8 cellular contexts compared by ENCODE assay signal in genomic region chr19:10269333-10270179, GRCh38. TPM values are rescaled to one million over a fixed set of nuclear protein-coding genes. Genes with fewer than 3 reads are reported as not detected.
DNase-seq lines count a peak whose midpoint lies in the region; ATAC-seq and TF ChIP-seq lines count a peak whose summit lies in the region.

No MANE protein-coding gene starts in this region.

- TF ChIP-seq CTCF in CD8-positive, alpha-beta T cell (IDR thresholded peaks at IDR 0.05) = peak; percentile 92

- no peaks in the 10 kb centered on the region for H3K36me3 ChIP-seq in CD8-positive, alpha-beta T cell (ENCODE audit: insufficient read depth, low read length)

- H3K27ac ChIP-seq in CD8-positive, alpha-beta T cell (ENCODE audit: low read depth, low read length) = peak overlapping the region; percentile 75

- H3K9me3 Mint-ChIP-seq in CD8-positive, alpha-beta T cell = no peaks in the 10 kb centered on the region

- peaks cover 1% of the 10 kb centered on the region for H3K36me3 Mint-ChIP-seq in CD8-positive, alpha-beta T cell

- no peaks in the 10 kb centered on the region for H3K27me3 ChIP-seq in CD8-positive, alpha-beta T cell (ENCODE audit: insufficient read depth, low read length)

- H3K4me1 Mint-ChIP-seq in CD8-positive, alpha-beta T cell (ENCODE audit: low read depth) = peaks cover 30% of the 10 kb centered on the region

- CTCF ChIA-PET in CD8-positive, alpha-beta T cell (lab: Charles Lee) = interaction anchor here (0.5 to 19.7 kb wide), 22 partner anchors 10 to 195 kb away, joined by 3 to 671 read pairs (median 4); partner anchors contain the start of genes CDC37, ICAM4, ICAM5 and RAVER1

- peak overlapping the region; percentile 81 for H3K4me3 ChIP-seq in CD8-positive, alpha-beta T cell (ENCODE audit: low read depth, low read length)

- H3K4me3 Mint-ChIP-seq in CD8-positive, alpha-beta T cell = peak overlapping the region; percentile 83

- POLR2A ChIA-PET in CD8-positive, alpha-beta T cell (lab: Charles Lee) = interaction anchor here (1.0 to 3.7 kb wide), 8 partner anchors 10 to 148 kb away, joined by 3 to 33 read pairs (median 12); partner anchors contain the start of genes ICAM5, MRPL4 and TYK2

- H3K27ac Mint-ChIP-seq in CD8-positive, alpha-beta T cell = peak overlapping the region; percentile 84

- no peaks in the 10 kb centered on the region for H3K9me3 ChIP-seq in CD8-positive, alpha-beta T cell (ENCODE audit: low read length)

- ATAC-seq in CD8-positive, alpha-beta T cell = peak; percentile 66
- no peak for ATAC-seq in HG02970 (IDR thresholded peaks at IDR 0.05; ENCODE audit: low FRiP score, unreplicated experiment)

- H3K27me3 Mint-ChIP-seq in CD8-positive, alpha-beta T cell (ENCODE audit: low read depth) = no peaks in the 10 kb centered on the region

- H3K4me1 ChIP-seq in CD8-positive, alpha-beta T cell (ENCODE audit: insufficient read depth, low read length) = peaks cover 26% of the 10 kb centered on the region

- DNase-seq in CD8-positive, alpha-beta T cell = peak; percentile 81 to 93 (median 84)
- DNase-seq in H4 (ENCODE audit: low spot score) (peak; percentile 49), NCI-H2227 treated with DMSO at 0.1 percent for 48 hours (lab: John Stamatoyannopoulos, UW) (peak; percentile 35), cerebellar cortex (ENCODE audit: low spot score) (peak; percentile 60), kidney glomerular epithelial cell (lab: John Stamatoyannopoulos, UW) (peak; percentile 34)
- DNase-seq in activated CD4-positive, alpha-beta T cell treated with anti-CD3 and anti-CD28 coated beads for 1 hour = peak; percentile 79
- DNase-seq in stimulated activated CD4-positive, alpha-beta T cell treated with anti-CD3 and anti-CD28 coated beads, Interleukin-12 subunit alpha, Interleukin-12 subunit beta, amount 100 ng/mL, for 48 hours (ENCODE audit: low read depth in 2 of 3, low spot score in 1 of 3) = peak; percentile 81 to 91 (median 84)

- intact Hi-C loops in CD8-positive, alpha-beta T cell (cut with DNase I, micrococcal nuclease) = loop anchor here (1.0 to 5.0 kb wide), 6 partner anchors 46 to 337 kb away; partner anchors contain the start of genes RAVER1 (in 2 of the 2) and TYK2 (in 2 of the 2)

RNA-seq across cellular contexts. Expression of gene ICAM1, which starts 1.4 kb away (rescaled TPM):
- total RNA-seq in CD8-positive, alpha-beta T cell = 10 to 100 TPM; 15.0 to 17.1 TPM
- 0.06 and 0.12 TPM in 2 replicates for total RNA-seq in H4 (2014; rRNA removed; shearing (Covaris generic))

RNA-seq across cellular contexts. Expression of gene ICAM4, which starts 17.2 kb away (rescaled TPM):
- total RNA-seq in CD8-positive, alpha-beta T cell = under 1 TPM in 1 of 2 experiments, not detected in 1; 0.28 TPM
- total RNA-seq in H4 (2014; rRNA removed; shearing (Covaris generic)) = 0.15 TPM in 1 of 2 replicates, not detected in the other

RNA-seq across cellular contexts. Expression of gene MRPL4, which starts 17.5 kb away (rescaled TPM):
- total RNA-seq in CD8-positive, alpha-beta T cell = 10 to 100 TPM; 39.5 to 46.0 TPM
- total RNA-seq in H4 (2014; rRNA removed; shearing (Covaris generic)) = 54.6 and 59.5 TPM in 2 replicates

RNA-seq across cellular contexts. Expression of gene ICAM5, which starts 20.2 kb away (rescaled TPM):
- not detected for total RNA-seq in CD8-positive, alpha-beta T cell
- 0.87 and 1.5 TPM in 2 replicates for total RNA-seq in H4 (2014; rRNA removed; shearing (Covaris generic))

RNA-seq across cellular contexts. Expression of gene S1PR2, which starts 38.4 kb away (rescaled TPM):
- total RNA-seq in CD8-positive, alpha-beta T cell = 10 to 100 TPM; 13.3 to 14.8 TPM
- total RNA-seq in H4 (2014; rRNA removed; shearing (Covaris generic)) = 1.7 and 3.0 TPM in 2 replicates

Comparison
In these comparisons a context has a peak if more than half of its experiments do, and no peak if none do; other contexts are left out.
1. DNase-seq: peak in every context shown above with its lines; median percentile 84 in CD8-positive, alpha-beta T cell; 84 in stimulated activated CD4-positive, alpha-beta T cell treated with anti-CD3 and anti-CD28 coated beads, Interleukin-12 subunit alpha, Interleukin-12 subunit beta, amount 100 ng/mL, for 48 hours; 79 in activated CD4-positive, alpha-beta T cell treated with anti-CD3 and anti-CD28 coated beads for 1 hour; 60 in cerebellar cortex; 49 in H4; 35 in NCI-H2227 treated with DMSO at 0.1 percent for 48 hours; 34 in kidney glomerular epithelial cell.
2. RNA of gene ICAM1, which starts 1.4 kb away (total RNA-seq): 15.0 to 17.1 TPM in CD8-positive, alpha-beta T cell; 0.06 to 0.12 TPM in H4; every median in the first group is over 10 times any median in the second.